Comparison of ENCODE assay signal across 28 cellular contexts in the genomic region with DNA sequence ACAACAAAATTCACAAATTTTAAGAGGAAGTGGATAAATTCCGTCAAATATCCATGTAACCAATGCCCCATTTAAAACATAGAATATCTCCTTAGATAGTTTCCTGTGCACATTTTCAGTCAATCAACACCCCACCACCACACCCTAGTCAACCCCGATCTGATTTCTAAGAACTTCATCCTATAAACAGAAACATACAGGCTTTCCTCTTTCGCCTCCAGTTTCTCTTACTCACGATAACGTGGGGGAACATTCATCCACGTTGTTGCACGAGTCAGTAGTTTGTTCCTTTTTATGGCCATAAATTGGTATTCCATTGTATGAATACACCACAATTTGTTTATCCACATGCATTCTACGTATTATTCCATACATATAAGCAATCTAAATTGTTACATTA. TPM values are rescaled to one million over a fixed set of nuclear protein-coding genes. Genes with fewer than 3 reads are reported as not detected.
DNase-seq lines count a peak whose midpoint lies in the region; ATAC-seq, FAIRE-seq and TF ChIP-seq lines count a peak whose summit lies in the region.
"Had no signal": no experiment of that assay in that cellular context is flagged by ENCODE, and none has a peak within 500 bp of the region (broad histone marks: within the 10 kb centered on the region; RNA-seq: fewer than 3 reads in every experiment).

No MANE protein-coding gene starts in this region.

- no peaks in the 10 kb centered on the region for H3F3A ChIP-seq in PC-3 (ENCODE audit: low read length, unreplicated experiment)

- POLR2A ChIA-PET in PC-3 (lab: Charles Lee; ENCODE audit: unreplicated experiment): no interaction called here
- POLR2A ChIA-PET in endothelial cell of umbilical vein (lab: Charles Lee): no interaction called here
- POLR2A ChIA-PET in naive thymus-derived CD8-positive, alpha-beta T cell (lab: Charles Lee): no interaction called here

- H3K36me3 Mint-ChIP-seq in naive thymus-derived CD8-positive, alpha-beta T cell: peaks cover 0 to 11% (median 2%) of the 10 kb centered on the region in 3 donors
- H3K36me3 Mint-ChIP-seq: activated naive CD8-positive, alpha-beta T cell; CD14-positive monocyte had no signal

- dilution Hi-C loops in endothelial cell of umbilical vein (cut with MboI; ENCODE audit: extremely low pct_ligation_motif_present, low sequenced_read_pairs): loop anchor here (25.0 kb wide), 1 partner anchor 120 kb away; no protein-coding TSS in a partner anchor

- peaks cover 0 to 13% (median 9%) of the 10 kb centered on the region in 9 donors for H3K9me3 Mint-ChIP-seq in naive thymus-derived CD8-positive, alpha-beta T cell

- H3K4me3 Mint-ChIP-seq in naive thymus-derived CD8-positive, alpha-beta T cell: no peak overlapping the region
- H3K4me3 Mint-ChIP-seq: activated naive CD8-positive, alpha-beta T cell; effector memory CD8-positive, alpha-beta T cell had no signal

- H3K27me3 Mint-ChIP-seq in naive thymus-derived CD8-positive, alpha-beta T cell: peaks cover 5 to 45% (median 16%) of the 10 kb centered on the region in 5 donors

- TF ChIP-seq POLR2A in endothelial cell of umbilical vein (IDR thresholded peaks at IDR 0.05; ENCODE audit: low read depth, low read length): no peak

- no peaks in the 10 kb centered on the region for H3K9me2 ChIP-seq in PC-3 (replicated peaks; ENCODE audit: low read length)

- intact Hi-C loops in PC-3 (cut with micrococcal nuclease): loop anchor here (5.0 kb wide), 2 partner anchors 80 to 120 kb away; no protein-coding TSS in a partner anchor
- intact Hi-C loops in endothelial cell of umbilical vein (cut with micrococcal nuclease): loop anchor here (5.0 kb wide), 3 partner anchors 95 to 235 kb away; no protein-coding TSS in a partner anchor
- intact Hi-C loops in upper lobe of right lung (cut with DNase I): loop anchor here (5.0 kb wide), 1 partner anchor 160 kb away; no protein-coding TSS in a partner anchor

- FAIRE-seq in endothelial cell of umbilical vein (lab: Jason Lieb, UNC): no peak
- FAIRE-seq: HepG2, urothelium cell line had no signal

- BruUV-seq in PC-3 (replicated peaks; lab: Mats Ljungman, UMichigan): no TSS peak
- no TSS peak for BruUV-seq in endothelial cell of umbilical vein (replicated peaks; lab: Mats Ljungman, UMichigan)

- H2AFZ ChIP-seq in PC-3 (ENCODE audit: low read length) (peak overlapping the region; percentile 72), endothelial cell of umbilical vein (ENCODE audit: low read depth, low read length) (peak overlapping the region; percentile 9)

- H3K27ac Mint-ChIP-seq in naive thymus-derived CD8-positive, alpha-beta T cell: no peak overlapping the region
- H3K27ac Mint-ChIP-seq: activated naive CD8-positive, alpha-beta T cell; CD14-positive monocyte; effector memory CD8-positive, alpha-beta T cell had no signal

- H3K9ac ChIP-seq in PC-3 (ENCODE audit: low read length): peak overlapping the region; percentile 75
- H3K9ac ChIP-seq in endothelial cell of umbilical vein (replicated peaks; ENCODE audit: extremely low read depth, insufficient read depth, low read length): no peak overlapping the region

- H3K4me1 ChIP-seq in PC-3 (ENCODE audit: insufficient read depth, low read length) (peaks cover 63% of the 10 kb centered on the region), endothelial cell of umbilical vein (ENCODE audit: control insufficient read depth, extremely low read depth, insufficient read depth, low read length) (peaks cover 26% of the 10 kb centered on the region), upper lobe of right lung (peaks cover 18% of the 10 kb centered on the region)
- H3K4me1 ChIP-seq: psoas muscle had no signal

- ATAC-seq in PC-3 (no peak), upper lobe of right lung (peak; percentile 33)
- no peak for ATAC-seq in naive thymus-derived CD8-positive, alpha-beta T cell
- ATAC-seq: effector memory CD8-positive, alpha-beta T cell; left cardiac atrium had no signal

- H3K4me3 ChIP-seq in PC-3 (ENCODE audit: low read length): peak overlapping the region; percentile 34
- no peak overlapping the region for H3K4me3 ChIP-seq in endothelial cell of umbilical vein (replicated peaks in 1 of 3; ENCODE audit: insufficient read depth in 1 of 3, low read depth in 1 of 3, low read length in 3 of 3)
- H3K4me3 ChIP-seq in upper lobe of right lung: no peak overlapping the region

- H3K9me3 ChIP-seq in PC-3 (ENCODE audit: low read length): peaks cover 11% of the 10 kb centered on the region; the same call in 1 of the 2 replicates
- no peaks in the 10 kb centered on the region for H3K9me3 ChIP-seq in endothelial cell of umbilical vein (replicated peaks; ENCODE audit: control insufficient read depth, insufficient read depth, low read length)
- H3K9me3 ChIP-seq in upper lobe of right lung: no peaks in the 10 kb centered on the region
- H3K9me3 ChIP-seq: psoas muscle, sigmoid colon had no signal

- peaks cover 23% of the 10 kb centered on the region for H3K79me2 ChIP-seq in PC-3 (ENCODE audit: low read length)
- no peaks in the 10 kb centered on the region for H3K79me2 ChIP-seq in endothelial cell of umbilical vein (ENCODE audit: control insufficient read depth, insufficient read depth, low read length)

- H4K20me1 ChIP-seq in PC-3 (ENCODE audit: low read length): no peaks in the 10 kb centered on the region
- H4K20me1 ChIP-seq in endothelial cell of umbilical vein (replicated peaks; ENCODE audit: control insufficient read depth, extremely low read depth, insufficient read depth, low read length): no peaks in the 10 kb centered on the region

- no peak for TF ChIP-seq CTCF in PC-3 (conservative IDR thresholded peaks at IDR 0.05; ENCODE audit: low read depth, low read length)
- no peak for TF ChIP-seq CTCF in endothelial cell of umbilical vein (IDR thresholded peaks at IDR 0.05; ENCODE audit: extremely low read depth in 1 of 2, insufficient read depth in 1 of 2, low read depth in 1 of 2, low read length in 2 of 2)
- TF ChIP-seq CTCF in upper lobe of right lung (IDR thresholded peaks at IDR 0.05): no peak

- CTCF ChIA-PET in PC-3 (lab: Charles Lee): interaction anchor here (0.7 kb wide), 1 partner anchor 162 kb away, joined by 4 read pairs; no protein-coding TSS in a partner anchor
- CTCF ChIA-PET in endothelial cell of umbilical vein (lab: Charles Lee): interaction anchor here (0.7 to 3.9 kb wide), 8 partner anchors 35 to 541 kb away, joined by 3 to 38 read pairs (median 4); partner anchors contain the start of gene TRIO

- H3K36me3 ChIP-seq in PC-3 (ENCODE audit: low read depth, low read length): peaks cover 4% of the 10 kb centered on the region; the same call in 1 of the 2 replicates
- H3K36me3 ChIP-seq in endothelial cell of umbilical vein (ENCODE audit: control insufficient read depth in 2 of 2, extremely low read depth in 1 of 2, insufficient read depth in 2 of 2, low read length in 2 of 2): no peaks in the 10 kb centered on the region
- H3K36me3 ChIP-seq in upper lobe of right lung: no peaks in the 10 kb centered on the region
- H3K36me3 ChIP-seq: sigmoid colon had no signal

- H3K27me3 ChIP-seq in PC-3 (ENCODE audit: low read length): no peaks in the 10 kb centered on the region
- H3K27me3 ChIP-seq in endothelial cell of umbilical vein (ENCODE audit: control insufficient read depth in 2 of 2, insufficient read depth in 2 of 2, low read length in 2 of 2): no peaks in the 10 kb centered on the region
- no peaks in the 10 kb centered on the region for H3K27me3 ChIP-seq in upper lobe of right lung
- H3K27me3 ChIP-seq: sigmoid colon had no signal

- peak; percentile 23 to 53 for DNase-seq in NOMO-1 (lab: John Stamatoyannopoulos, UW; ENCODE audit: unreplicated experiment in 2 of 2)
- no peak for DNase-seq in NOMO-1 treated with dmso at 0.1 percent for 144 hours (lab: John Stamatoyannopoulos, UW; ENCODE audit: unreplicated experiment)
- DNase-seq in PC-3: peak; percentile 46
- DNase-seq in endothelial cell of umbilical vein (ENCODE audit: low read depth, low spot score): no peak
- no peak for DNase-seq in upper lobe of right lung
- no peak for DNase-seq in DMS53 treated with DMSO at 0.1 percent for 48 hours (lab: John Stamatoyannopoulos, UW; ENCODE audit: unreplicated experiment)
- DNase-seq in naive thymus-derived CD8-positive, alpha-beta T cell: no peak
- DNase-seq in SIG-M5 treated with dmso at 0.1 percent for 504 hours (lab: John Stamatoyannopoulos, UW; ENCODE audit: unreplicated experiment): no peak
- DNase-seq: activated CD4-positive, alpha-beta T cell treated with anti-CD3 and anti-CD28 coated beads for 4 hours; activated T-cell treated with anti-CD3 and anti-CD28 coated beads for 4 hours; aorta; effector memory CD8-positive, alpha-beta T cell; foreskin melanocyte; left cardiac atrium; NCI-H1048; NCI-H1694 treated with DMSO at 0.1 percent for 48 hours; NCI-H2171; NCI-H524; psoas muscle; sigmoid colon; stimulated activated CD4-positive, alpha-beta T cell treated with anti-CD3 and anti-CD28 coated beads, Interleukin-4, amount 100 ng/mL, for 4 hours; stimulated activated naive B cell treated with anti-CD40 and anti-IgM and Interleukin-4, amounts not matched to agents 10 μg/mL and 1 μg/mL and 100 μg/mL, for 72 hours had no signal

- peak overlapping the region; percentile 93 for H3K27ac ChIP-seq in PC-3 (ENCODE audit: low read length)
- no peak overlapping the region for H3K27ac ChIP-seq in endothelial cell of umbilical vein (ENCODE audit: insufficient read depth, low read depth, low read length)
- no peak overlapping the region for H3K27ac ChIP-seq in upper lobe of right lung
- H3K27ac ChIP-seq: 22Rv1, coronary artery, psoas muscle had no signal

- H3K4me2 ChIP-seq in PC-3 (ENCODE audit: low read length) (peak overlapping the region; percentile 70), endothelial cell of umbilical vein (ENCODE audit: insufficient read depth, low read length) (no peak overlapping the region)

- no peaks in the 10 kb centered on the region for H3K9me1 ChIP-seq in endothelial cell of umbilical vein (replicated peaks; ENCODE audit: control insufficient read depth, extremely low read depth, insufficient read depth, low read length)

- peaks cover 4 to 30% (median 8%) of the 10 kb centered on the region in 4 donors for H3K4me1 Mint-ChIP-seq in naive thymus-derived CD8-positive, alpha-beta T cell

TF ChIP-seq in endothelial cell of umbilical vein, 7 proteins besides CTCF, POLR2A, EP300 and RAD21 (continues in another document):
- TF ChIP-seq FOS (IDR thresholded peaks at IDR 0.05; ENCODE audit: borderline replicate concordance, insufficient read depth, low read length): no peak

RNA-seq across cellular contexts. Expression of gene TRIO, which starts 35.6 kb away (rescaled TPM):
- total RNA-seq in PC-3 (2014; rRNA removed): 211 and 271 TPM in 2 replicates
- total RNA-seq in endothelial cell of umbilical vein: 242 and 248 TPM in 2 replicates
- polyA plus RNA-seq in endothelial cell of umbilical vein: 78.8 and 82.9 TPM in 2 replicates
- 78.5 and 80.6 TPM in 2 replicates for polyA plus RNA-seq in endothelial cell of umbilical vein (2011; cell fraction: cytosol; rRNA removed)
- polyA plus RNA-seq in endothelial cell of umbilical vein (2011; cell fraction: nucleus; rRNA removed): 578 and 654 TPM in 2 replicates
- polyA plus RNA-seq in endothelial cell of umbilical vein (2012): 97.7 and 123 TPM in 2 replicates
- 717 and 753 TPM in 2 replicates for polyA minus RNA-seq in endothelial cell of umbilical vein
- polyA minus RNA-seq in endothelial cell of umbilical vein (2011; cell fraction: cytosol; rRNA and poly(A)+ RNA removed): 58.8 TPM
- 902 and 1,116 TPM in 2 replicates for polyA minus RNA-seq in endothelial cell of umbilical vein (2011; cell fraction: nucleus; rRNA and poly(A)+ RNA removed)
- 148 TPM for total RNA-seq in upper lobe of right lung
- total RNA-seq in naive thymus-derived CD8-positive, alpha-beta T cell: 1 to 10 TPM; 6.8 to 8.3 TPM
- 1 to 10 TPM in 1 of 3 donors, under 1 TPM in 1, not detected in 1; 0.69 to 1.2 TPM for polyA plus RNA-seq in naive thymus-derived CD8-positive, alpha-beta T cell

Comparison
In these comparisons a context has a peak if more than half of its experiments do, and no peak if none do; other contexts are left out.
1. DNase-seq: peak in NOMO-1 (2 of 2) and PC-3 (single experiment); none in NOMO-1 treated with dmso at 0.1 percent for 144 hours (single experiment), endothelial cell of umbilical vein (single experiment), upper lobe of right lung (single experiment), DMS53 treated with DMSO at 0.1 percent for 48 hours (single experiment), naive thymus-derived CD8-positive, alpha-beta T cell (0 of 10) and SIG-M5 treated with dmso at 0.1 percent for 504 hours (single experiment).
2. RNA of gene TRIO, which starts 35.6 kb away (total RNA-seq): 242 to 248 TPM in endothelial cell of umbilical vein, 211 to 271 TPM in PC-3 and 148 TPM in upper lobe of right lung (single experiment); 6.8 to 8.3 TPM in naive thymus-derived CD8-positive, alpha-beta T cell; every median in the first group is over 10 times any median in the second.